21 cellular contexts compared by ENCODE assay signal in genomic region chr5:90514520-90514919, GRCh38. TPM values are rescaled to one million over a fixed set of nuclear protein-coding genes. Genes with fewer than 3 reads are reported as not detected.
"Had no signal": no experiment of that assay in that cellular context is flagged by ENCODE, and none has a peak within 500 bp of the region (broad histone marks: within the 10 kb centered on the region; RNA-seq: fewer than 3 reads in every experiment).

No MANE protein-coding gene starts in this region.

- H3K79me2 ChIP-seq: hepatocyte had no signal

- H3K36me3 ChIP-seq: colonic mucosa had no signal

- H2AFZ ChIP-seq: hepatocyte had no signal

- FAIRE-seq: endothelial cell of umbilical vein, islet of Langerhans had no signal

- H3K4me3 ChIP-seq: colonic mucosa, esophagus muscularis mucosa, gastroesophageal sphincter, heart left ventricle, hepatocyte, left lung, lower lobe of right lung, mucosa of descending colon had no signal

- H3K4me3 Mint-ChIP-seq: dendritic cell treated with granulocyte-macrophage colony-stimulating factor and Interleukin-4, amounts not matched to agents 40 ng/mL and 50 ng/mL, for 4 days; mesothelial cell of epicardium; naive B cell had no signal

- H3K27me3 ChIP-seq: colonic mucosa, esophagus muscularis mucosa, foreskin keratinocyte, gastroesophageal sphincter, heart left ventricle, hepatocyte, left lung had no signal

- H3K9me3 Mint-ChIP-seq: dendritic cell treated with granulocyte-macrophage colony-stimulating factor and Interleukin-4, amounts not matched to agents 40 ng/mL and 50 ng/mL, for 4 days; mesothelial cell of epicardium had no signal

- DNase-seq: colonic mucosa; cortex of kidney; effector CD4-positive, alpha-beta T cell; effector memory CD4-positive, alpha-beta T cell; foreskin keratinocyte; heart left ventricle; hypothalamus; left cardiac atrium; left lung; left ventricle myocardium superior; lower lobe of right lung; mesenchymal stem cell; mucosa of descending colon; naive B cell had no signal

- H3K4me2 ChIP-seq: hepatocyte had no signal

- H3K27ac ChIP-seq: colonic mucosa, esophagus muscularis mucosa, foreskin keratinocyte, gastroesophageal sphincter, heart left ventricle, hepatocyte, left lung, lower lobe of right lung had no signal

- H3K4me1 ChIP-seq: colonic mucosa, esophagus muscularis mucosa, foreskin keratinocyte, gastroesophageal sphincter, heart left ventricle, left lung, lower lobe of right lung had no signal

- H3K9me3 ChIP-seq: colonic mucosa, esophagus muscularis mucosa, gastroesophageal sphincter, heart left ventricle, left lung, lower lobe of right lung, mucosa of descending colon had no signal

- H3K27me3 Mint-ChIP-seq: dendritic cell treated with granulocyte-macrophage colony-stimulating factor and Interleukin-4, amounts not matched to agents 40 ng/mL and 50 ng/mL, for 4 days; naive B cell had no signal

- H3K27ac Mint-ChIP-seq: dendritic cell treated with granulocyte-macrophage colony-stimulating factor and Interleukin-4, amounts not matched to agents 40 ng/mL and 50 ng/mL, for 4 days; mesothelial cell of epicardium had no signal

- H3K4me1 Mint-ChIP-seq: mesothelial cell of epicardium had no signal

- ATAC-seq: foreskin keratinocyte, gastroesophageal sphincter, heart left ventricle, left cardiac atrium, left lung, left ventricle myocardium superior, lower lobe of right lung, mucosa of descending colon had no signal

RNA-seq across cellular contexts. Expression of gene ADGRV1, which starts 44.1 kb away (rescaled TPM):
- total RNA-seq: left ventricle myocardium superior had no signal
- polyA plus RNA-seq: heart left ventricle had no signal
